20 cellular contexts compared by ENCODE assay signal in genomic region chr2:61770746-61771145, GRCh38.
DNase-seq lines count a peak whose midpoint lies in the region; ATAC-seq and TF ChIP-seq lines count a peak whose summit lies in the region.
"Had no signal": no experiment of that assay in that cellular context is flagged by ENCODE, and none has a peak within 500 bp of the region (broad histone marks: within the 10 kb centered on the region; RNA-seq: fewer than 3 reads in every experiment).

No MANE protein-coding gene starts in this region.

- intact Hi-C loops in Calu3 (cut with micrococcal nuclease; ENCODE audit: unreplicated experiment): no loop called here

- H3K36me3 Mint-ChIP-seq in Calu3 (ENCODE audit: insufficient read depth, unreplicated experiment): no peaks in the 10 kb centered on the region
- H3K36me3 Mint-ChIP-seq: activated naive CD8-positive, alpha-beta T cell treated with anti-CD3 and anti-CD28 coated beads, Interleukin-2, amount 10 ng/mL, durations not matched to agents 7 days and 5 days had no signal

- no TSS peak for BruUV-seq in Calu3 (replicated peaks; lab: Mats Ljungman, UMichigan)

- peaks cover 4% of the 10 kb centered on the region for H3K4me1 ChIP-seq in osteoblast (ENCODE audit: insufficient read depth, low read length)

- no peak overlapping the region for H3K27ac ChIP-seq in osteoblast (ENCODE audit: low read depth, low read length)
- H3K27ac ChIP-seq: VCaP had no signal

- no peaks in the 10 kb centered on the region for H3K27me3 Mint-ChIP-seq in Calu3 (ENCODE audit: unreplicated experiment)

- H3K4me1 Mint-ChIP-seq in Calu3 (ENCODE audit: low read depth, unreplicated experiment): peaks cover 20% of the 10 kb centered on the region
- H3K4me1 Mint-ChIP-seq: activated naive CD8-positive, alpha-beta T cell treated with anti-CD3 and anti-CD28 coated beads, Interleukin-2, amount 10 ng/mL, durations not matched to agents 7 days and 5 days; central memory CD8-positive, alpha-beta T cell; neural crest cell had no signal

- DNase-seq in Calu3: peak; percentile 61
- peak; percentile 83 for DNase-seq in NCI-H460 (ENCODE audit: extremely low read depth, low read depth)
- DNase-seq in osteoblast (ENCODE audit: insufficient read length, low spot score, missing footprints): no peak
- no peak for DNase-seq in C1 segment of cervical spinal cord (lab: John Stamatoyannopoulos, UW)
- no peak for DNase-seq in DMS153 (lab: John Stamatoyannopoulos, UW)
- DNase-seq: activated CD8-positive, alpha-beta T cell treated with anti-CD3 and anti-CD28 coated beads, Interleukin-2, amount 10 ng/mL, durations not matched to agents 7 days and 5 days; activated naive CD8-positive, alpha-beta T cell treated with anti-CD3 and anti-CD28 coated beads, Interleukin-2, amount 10 ng/mL, durations not matched to agents 7 days and 5 days; activated T-cell treated with anti-CD3 and anti-CD28 coated beads, Interleukin-2, amount 50 U/mL, for 72 hours; DMS 273 treated with DMSO at 0.1 percent for 48 hours; effector CD8-positive, alpha-beta T cell; NCI-H2029 treated with DMSO at 0.1 percent for 48 hours; NCI-H69 had no signal

- H3K27ac Mint-ChIP-seq in Calu3 (ENCODE audit: unreplicated experiment): peak overlapping the region; percentile 92
- H3K27ac Mint-ChIP-seq: activated CD8-positive, alpha-beta T cell treated with anti-CD3 and anti-CD28 coated beads, Interleukin-2, amount 10 ng/mL, durations not matched to agents 7 days and 5 days; activated naive CD8-positive, alpha-beta T cell treated with anti-CD3 and anti-CD28 coated beads, Interleukin-2, amount 10 ng/mL, durations not matched to agents 7 days and 5 days; activated T-cell treated with anti-CD3 and anti-CD28 coated beads, Interleukin-2, amount 50 U/mL, for 72 hours; B cell had no signal

- no peak overlapping the region for H3K4me2 ChIP-seq in osteoblast (ENCODE audit: insufficient read depth, low read length)

- H3K36me3 ChIP-seq in osteoblast (ENCODE audit: insufficient read depth, low read length): no peaks in the 10 kb centered on the region

- no peaks in the 10 kb centered on the region for H3K79me2 ChIP-seq in osteoblast (ENCODE audit: insufficient read depth, low read length)

- H2AFZ ChIP-seq in osteoblast (ENCODE audit: low read length): peak overlapping the region; percentile 25

- no peaks in the 10 kb centered on the region for H3K9me3 Mint-ChIP-seq in Calu3 (ENCODE audit: low read depth, unreplicated experiment)
- H3K9me3 Mint-ChIP-seq: activated naive CD8-positive, alpha-beta T cell treated with anti-CD3 and anti-CD28 coated beads, Interleukin-2, amount 10 ng/mL, durations not matched to agents 7 days and 5 days; central memory CD8-positive, alpha-beta T cell; neural crest cell had no signal

- H3K27me3 ChIP-seq in osteoblast (ENCODE audit: insufficient read depth, low read length): peaks cover 2% of the 10 kb centered on the region

- ATAC-seq in esophagus mucosa: peak; percentile 82
- no peak for ATAC-seq in HG03025 (IDR thresholded peaks at IDR 0.05; ENCODE audit: low FRiP score, unreplicated experiment)
- ATAC-seq in GM19463 (IDR thresholded peaks at IDR 0.05; ENCODE audit: unreplicated experiment): no peak
- ATAC-seq: activated CD8-positive, alpha-beta T cell treated with anti-CD3 and anti-CD28 coated beads, Interleukin-2, amount 10 ng/mL, durations not matched to agents 7 days and 5 days; activated T-cell treated with anti-CD3 and anti-CD28 coated beads, Interleukin-2, amount 50 U/mL, for 72 hours; Panc1 had no signal

- H3K4me3 Mint-ChIP-seq in Calu3 (ENCODE audit: low read depth, unreplicated experiment): peak overlapping the region; percentile 46
- H3K4me3 Mint-ChIP-seq: activated CD8-positive, alpha-beta T cell treated with anti-CD3 and anti-CD28 coated beads, Interleukin-2, amount 10 ng/mL, durations not matched to agents 7 days and 5 days; activated naive CD8-positive, alpha-beta T cell treated with anti-CD3 and anti-CD28 coated beads, Interleukin-2, amount 10 ng/mL, durations not matched to agents 7 days and 5 days; activated T-cell treated with anti-CD3 and anti-CD28 coated beads, Interleukin-2, amount 50 U/mL, for 72 hours; B cell; central memory CD8-positive, alpha-beta T cell; neural crest cell had no signal

- H3K4me3 ChIP-seq in osteoblast (ENCODE audit: insufficient read depth, low read length): no peak overlapping the region

- H4K20me1 ChIP-seq in osteoblast (ENCODE audit: insufficient read depth, low read length): no peaks in the 10 kb centered on the region

- TF ChIP-seq CTCF in Calu3 (IDR thresholded peaks at IDR 0.05; ENCODE audit: unreplicated experiment) (no peak), osteoblast (IDR thresholded peaks at IDR 0.05; ENCODE audit: extremely low read depth, low read depth, low read length) (no peak)

- CTCF ChIA-PET in Calu3 (lab: Charles Lee): interaction anchor here (0.7 kb wide), 1 partner anchor 430 kb away, joined by 5 read pairs; no protein-coding TSS in a partner anchor

- no peaks in the 10 kb centered on the region for H3K9me3 ChIP-seq in osteoblast (ENCODE audit: low read depth, low read length)

Comparison
In these comparisons a context has a peak if more than half of its experiments do, and no peak if none do; other contexts are left out.
1. DNase-seq: peak in Calu3 (single experiment) and NCI-H460 (single experiment); none in osteoblast (single experiment), C1 segment of cervical spinal cord (0 of 14) and DMS153 (single experiment).